In the genomic region with DNA sequence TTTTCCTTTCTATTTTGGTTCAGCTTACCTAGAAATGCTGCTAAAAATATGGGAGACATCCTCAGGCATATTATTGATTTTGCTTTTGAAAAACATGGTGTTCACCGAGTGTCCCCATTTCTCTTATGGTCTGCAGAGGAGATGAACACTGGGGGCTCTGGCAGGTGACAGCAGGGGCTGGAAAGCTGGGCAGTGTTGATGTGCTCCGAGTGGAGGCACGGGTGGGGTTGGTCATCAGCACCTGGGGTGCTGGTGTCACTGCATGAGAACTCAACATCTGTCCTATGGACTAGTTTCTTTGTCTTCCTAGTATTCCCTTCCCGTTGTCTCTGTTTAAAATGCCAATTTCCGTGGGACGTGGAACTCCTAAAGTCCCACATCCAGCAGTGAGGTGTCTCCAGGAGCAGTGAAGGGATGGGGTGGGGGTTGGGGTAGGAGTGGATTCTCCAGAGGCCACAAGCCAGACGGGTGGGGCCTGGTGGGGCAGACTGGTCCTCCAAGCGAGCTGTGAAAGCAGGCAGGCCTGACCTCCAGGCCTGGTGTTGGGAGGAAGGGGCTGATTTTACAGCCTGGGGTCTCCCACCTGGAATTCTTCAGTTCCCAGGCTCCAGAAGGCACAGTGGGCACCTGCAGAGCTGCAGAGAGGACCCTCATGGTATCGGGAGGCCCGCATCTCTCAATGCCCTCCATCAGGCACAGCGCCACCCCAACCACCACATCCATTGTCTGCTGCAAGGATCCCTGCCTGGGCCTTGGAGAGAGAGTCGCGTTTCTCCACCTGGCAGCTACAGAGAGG, we compare ENCODE assay signal across 9 cellular contexts. TPM values are rescaled to one million over a fixed set of nuclear protein-coding genes. Genes with fewer than 3 reads are reported as not detected.
DNase-seq lines count a peak whose midpoint lies in the region; ATAC-seq and TF ChIP-seq lines count a peak whose summit lies in the region.
"Had no signal": no experiment of that assay in that cellular context is flagged by ENCODE, and none has a peak within 500 bp of the region (broad histone marks: within the 10 kb centered on the region; RNA-seq: fewer than 3 reads in every experiment).

No MANE protein-coding gene starts in this region.

- H3K9me3 Mint-ChIP-seq in activated naive CD4-positive, alpha-beta T cell treated with anti-CD3 and anti-CD28 coated beads for 36 hours = no peaks in the 10 kb centered on the region
- no peaks in the 10 kb centered on the region for H3K9me3 Mint-ChIP-seq in mesothelial cell of epicardium

- in situ Hi-C loops in transverse colon (cut with MboI; ENCODE audit: low pct_ligation_motif_present in 1 of 4, low pct_unique_long_range_greater_than_20kb in 1 of 4, low sequenced_read_pairs in 3 of 4) = loop anchor here in 3 of 4 donors (25.0 kb wide), 1 partner anchor 91 kb away; the partner anchor contains the start of genes ACTR3C (in 3 of the 3) and LRRC61 (in 3 of the 3)

- intact Hi-C loops in activated naive CD4-positive, alpha-beta T cell treated with anti-CD3 and anti-CD28 coated beads for 36 hours (cut with micrococcal nuclease) = loop anchor here (2.0 kb wide), 1 partner anchor 37 kb away; no protein-coding TSS in a partner anchor
- intact Hi-C loops in adrenal gland (cut with DNase I) = no loop called here
- intact Hi-C loops in transverse colon (cut with DNase I; ENCODE audit: low total_unique reads) = no loop called here

- H3K27me3 Mint-ChIP-seq in activated naive CD4-positive, alpha-beta T cell treated with anti-CD3 and anti-CD28 coated beads for 36 hours (ENCODE audit: low read depth) = no peaks in the 10 kb centered on the region
- no peaks in the 10 kb centered on the region for H3K27me3 Mint-ChIP-seq in mesothelial cell of epicardium (ENCODE audit: low read depth)

- no peaks in the 10 kb centered on the region for H3K9me3 ChIP-seq in adrenal gland (replicated peaks in 1 of 3)
- no peaks in the 10 kb centered on the region for H3K9me3 ChIP-seq in transverse colon

- peaks cover 27% of the 10 kb centered on the region for H3K4me1 Mint-ChIP-seq in activated naive CD4-positive, alpha-beta T cell treated with anti-CD3 and anti-CD28 coated beads for 36 hours (ENCODE audit: low read depth)
- H3K4me1 Mint-ChIP-seq in mesothelial cell of epicardium = peaks cover 59% of the 10 kb centered on the region

- TF ChIP-seq POLR2A in adrenal gland (IDR thresholded peaks at IDR 0.05) (no peak), transverse colon (IDR thresholded peaks at IDR 0.05) (no peak)

- peak overlapping the region; percentile 85 for H3K4me3 Mint-ChIP-seq in activated naive CD4-positive, alpha-beta T cell treated with anti-CD3 and anti-CD28 coated beads for 36 hours
- peak overlapping the region; percentile 74 for H3K4me3 Mint-ChIP-seq in mesothelial cell of epicardium

- H3K4me3 ChIP-seq in adrenal gland (no peak overlapping the region), transverse colon (no peak overlapping the region)

- peak overlapping the region; percentile 79 for H3K27ac Mint-ChIP-seq in activated naive CD4-positive, alpha-beta T cell treated with anti-CD3 and anti-CD28 coated beads for 36 hours
- H3K27ac Mint-ChIP-seq in mesothelial cell of epicardium = peak overlapping the region; percentile 91

- H3K36me3 Mint-ChIP-seq in activated naive CD4-positive, alpha-beta T cell treated with anti-CD3 and anti-CD28 coated beads for 36 hours (ENCODE audit: low read depth) = peaks cover 3% of the 10 kb centered on the region
- H3K36me3 Mint-ChIP-seq in mesothelial cell of epicardium = peaks cover 9% of the 10 kb centered on the region

- no peak for ATAC-seq in HG03457 (IDR thresholded peaks at IDR 0.05; ENCODE audit: unreplicated experiment)

- H3K27me3 ChIP-seq in adrenal gland (no peaks in the 10 kb centered on the region), transverse colon (no peaks in the 10 kb centered on the region)

- TF ChIP-seq EP300 in transverse colon (IDR thresholded peaks at IDR 0.05; ENCODE audit: low read depth) = no peak

- H3K36me3 ChIP-seq in adrenal gland (replicated peaks in 1 of 2) (peaks cover 0 to 2% of the 10 kb centered on the region in 2 donors), transverse colon (no peaks in the 10 kb centered on the region)

- TF ChIP-seq CTCF in adrenal gland (IDR thresholded peaks at IDR 0.05) (no peak), mesothelial cell of epicardium (IDR thresholded peaks at IDR 0.05; ENCODE audit: unreplicated experiment) (no peak), transverse colon (IDR thresholded peaks at IDR 0.05) (no peak)

- WGBS in adrenal gland, 4 donors = 81 to 89% (median 86%) methylated on average over 7 to 13 of the region's 13 CpGs
- WGBS in transverse colon (ENCODE audit: low coverage in 1 of 2), 2 donors = 60 to 79% methylated on average over 4 to 13 of the region's 13 CpGs

- DNase-seq in activated naive CD4-positive, alpha-beta T cell treated with anti-CD3 and anti-CD28 coated beads for 36 hours = no peak
- DNase-seq in activated naive CD4-positive, alpha-beta T cell (lab: John Stamatoyannopoulos, UW) = no peak
- DNase-seq in adrenal gland (peak in 4 of 7 donors; percentile 12 to 54 (median 18)), mesothelial cell of epicardium (ENCODE audit: low spot score in 2 of 2, unreplicated experiment in 2 of 2) (no peak), transverse colon (peak; percentile 15), GM19240 (ENCODE audit: insufficient read length, low spot score) (no peak)
- no peak for DNase-seq in activated CD4-positive, alpha-beta T cell treated with anti-CD3 and anti-CD28 coated beads, Interleukin-2, amount 50 U/mL, for 1 hour
- DNase-seq: NCI-H2029 treated with DMSO at 0.1 percent for 48 hours had no signal

- H3K4me1 ChIP-seq in adrenal gland (replicated peaks in 1 of 2) (peaks cover 28 to 47% of the 10 kb centered on the region in 2 donors), transverse colon (peaks cover 8 to 45% (median 41%) of the 10 kb centered on the region in 4 donors)

- CTCF ChIA-PET in activated naive CD4-positive, alpha-beta T cell treated with anti-CD3 and anti-CD28 coated beads for 36 hours (lab: Charles Lee) = interaction anchor here (0.6 to 1.0 kb wide), 6 partner anchors 8 to 48 kb away, joined by 3 to 6 read pairs (median 4); no protein-coding TSS in a partner anchor

- peak overlapping the region in 3 of 5 donors; percentile 96 to 97 (median 97) for H3K27ac ChIP-seq in adrenal gland
- H3K27ac ChIP-seq in transverse colon = peak overlapping the region; percentile 95 to 99 (median 98)

RNA-seq across cellular contexts. Expression of gene ZNF775, which starts 24.4 kb away (rescaled TPM):
- total RNA-seq in activated naive CD4-positive, alpha-beta T cell treated with anti-CD3 and anti-CD28 coated beads for 36 hours = 1 to 10 TPM; 4.5 to 5.2 TPM
- total RNA-seq in adrenal gland (10 to 100 TPM in 1 of 8 donors, 1 to 10 TPM in 7; 3.2 to 13.9 (median 7.5) TPM), mesothelial cell of epicardium (13.3 to 14.9 TPM (median 14.8 TPM) in 3 replicates), transverse colon (10 to 100 TPM in 3 of 4 donors, 1 to 10 TPM in 1; 8.9 to 75.2 (median 15.2) TPM)
- polyA plus RNA-seq in adrenal gland = 1 to 10 TPM in 2 of 3 donors, under 1 TPM in 1; 0.26 to 6.0 (median 3.0) TPM

RNA-seq across cellular contexts. Expression of gene REPIN1, which starts 35.0 kb away (rescaled TPM):
- total RNA-seq in activated naive CD4-positive, alpha-beta T cell treated with anti-CD3 and anti-CD28 coated beads for 36 hours = 10 to 100 TPM; 45.7 to 49.3 TPM
- total RNA-seq in adrenal gland (100 to 1,000 TPM; 153 to 294 (median 214) TPM), mesothelial cell of epicardium (147 to 149 TPM (median 148 TPM) in 3 replicates), transverse colon (100 to 1,000 TPM; 182 to 414 (median 247) TPM)
- 100 to 1,000 TPM in 1 of 3 donors, 10 to 100 TPM in 2; 69.0 to 140 (median 95.8) TPM for polyA plus RNA-seq in adrenal gland

RNA-seq across cellular contexts. Expression of gene GIMAP8, which starts 46.9 kb away (rescaled TPM):
- total RNA-seq in activated naive CD4-positive, alpha-beta T cell treated with anti-CD3 and anti-CD28 coated beads for 36 hours = 1 to 10 TPM; 9.1 to 9.7 TPM
- total RNA-seq in adrenal gland = 10 to 100 TPM in 5 of 8 donors, 1 to 10 TPM in 3; 8.2 to 18.4 (median 11.6) TPM
- polyA plus RNA-seq in adrenal gland = 1 to 10 TPM; 6.1 to 9.3 (median 6.8) TPM
- not detected in 3 replicates for total RNA-seq in mesothelial cell of epicardium
- 1 to 10 TPM; 1.5 to 4.3 (median 2.9) TPM for total RNA-seq in transverse colon

Comparison
In these comparisons a context has a peak if more than half of its experiments do, and no peak if none do; other contexts are left out.
1. DNase-seq: peak in adrenal gland (4 of 7) and transverse colon (single experiment); none in activated naive CD4-positive, alpha-beta T cell treated with anti-CD3 and anti-CD28 coated beads for 36 hours (single experiment), activated naive CD4-positive, alpha-beta T cell (0 of 4), mesothelial cell of epicardium (0 of 2), GM19240 (single experiment) and activated CD4-positive, alpha-beta T cell treated with anti-CD3 and anti-CD28 coated beads, Interleukin-2, amount 50 U/mL, for 1 hour (single experiment).